In the genomic region with DNA sequence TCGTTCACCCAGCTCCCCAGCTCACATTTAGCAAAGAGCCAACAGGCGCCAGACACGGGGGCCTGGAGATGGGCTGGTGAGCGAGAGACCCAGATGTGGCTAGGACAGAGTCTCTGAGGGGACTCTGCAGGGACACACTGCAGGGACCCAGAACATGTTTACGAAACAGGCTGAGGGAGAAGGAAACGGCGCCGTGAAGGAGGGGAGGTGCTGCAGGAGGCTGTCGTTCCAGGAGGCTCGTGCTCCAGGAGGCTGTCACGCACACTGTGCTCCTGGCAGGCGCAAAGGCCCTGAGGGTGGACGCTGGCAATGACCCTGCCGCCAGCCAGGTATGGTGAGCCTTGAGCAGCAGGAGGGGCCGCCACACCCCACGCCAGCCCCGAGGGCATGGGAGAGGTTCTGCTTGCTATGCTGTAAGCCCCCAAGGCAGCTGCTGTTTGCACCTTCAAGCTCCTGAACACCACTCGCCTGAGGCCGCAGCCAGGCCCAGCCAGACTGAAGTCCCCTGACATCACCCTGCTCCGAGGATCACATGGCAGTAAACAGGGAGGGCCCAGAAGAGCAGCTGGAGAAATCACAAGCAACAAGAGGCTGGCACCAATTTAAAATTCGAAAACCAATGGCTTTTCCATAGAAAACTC, we compare ENCODE assay signal across 11 cellular contexts. TPM values are rescaled to one million over a fixed set of nuclear protein-coding genes. Genes with fewer than 3 reads are reported as not detected.
A peak's percentile ranks its signal among the peaks of the same experiment; 100 is the strongest.
DNase-seq lines count a peak whose midpoint lies in the region; ATAC-seq and TF ChIP-seq lines count a peak whose summit lies in the region.
"Had no signal": no experiment of that assay in that cellular context is flagged by ENCODE, and none has a peak within 500 bp of the region (broad histone marks: within the 10 kb centered on the region; RNA-seq: fewer than 3 reads in every experiment).

No MANE protein-coding gene starts in this region.

- WGBS in transverse colon (ENCODE audit: low coverage in 1 of 2), 2 donors, result 66 to 86% methylated on average over 1 to 20 of the region's 21 CpGs

- no peak for TF ChIP-seq CTCF in transverse colon (IDR thresholded peaks at IDR 0.05)

- no peak for TF ChIP-seq POLR2A in transverse colon (IDR thresholded peaks at IDR 0.05)

- H3K36me3 ChIP-seq in transverse colon, result no peaks in the 10 kb centered on the region

- intact Hi-C loops in activated naive CD4-positive, alpha-beta T cell treated with anti-CD3 and anti-CD28 coated beads for 36 hours (cut with micrococcal nuclease), result no loop called here
- intact Hi-C loops in transverse colon (cut with DNase I; ENCODE audit: low total_unique reads), result loop anchor here (5.0 kb wide), 1 partner anchor 510 kb away; no protein-coding TSS in a partner anchor

- H3K36me3 Mint-ChIP-seq in activated naive CD4-positive, alpha-beta T cell treated with anti-CD3 and anti-CD28 coated beads for 36 hours (ENCODE audit: low read depth), result no peaks in the 10 kb centered on the region
- peaks cover 31% of the 10 kb centered on the region for H3K36me3 Mint-ChIP-seq in central memory CD8-positive, alpha-beta T cell (ENCODE audit: insufficient read depth)

- ATAC-seq in central memory CD8-positive, alpha-beta T cell (replicated peaks; ENCODE audit: extremely low read depth, poor library complexity, severe bottlenecking), result no peak
- no peak for ATAC-seq in HG02678 (IDR thresholded peaks at IDR 0.05; ENCODE audit: unreplicated experiment)
- ATAC-seq: K562 had no signal

- H3K27ac Mint-ChIP-seq in activated naive CD4-positive, alpha-beta T cell treated with anti-CD3 and anti-CD28 coated beads for 36 hours, result no peak overlapping the region
- H3K27ac Mint-ChIP-seq in central memory CD8-positive, alpha-beta T cell (ENCODE audit: low read depth), result peak overlapping the region; percentile 97

- no peaks in the 10 kb centered on the region for H3K9me3 ChIP-seq in transverse colon

- no peaks in the 10 kb centered on the region for H3K27me3 ChIP-seq in transverse colon

- peaks cover 32 to 65% (median 52%) of the 10 kb centered on the region in 4 donors for H3K4me1 ChIP-seq in transverse colon

- H3K9me3 Mint-ChIP-seq in activated naive CD4-positive, alpha-beta T cell treated with anti-CD3 and anti-CD28 coated beads for 36 hours, result no peaks in the 10 kb centered on the region
- no peaks in the 10 kb centered on the region for H3K9me3 Mint-ChIP-seq in central memory CD8-positive, alpha-beta T cell

- H3K27me3 Mint-ChIP-seq in activated naive CD4-positive, alpha-beta T cell treated with anti-CD3 and anti-CD28 coated beads for 36 hours (ENCODE audit: low read depth), result no peaks in the 10 kb centered on the region
- no peaks in the 10 kb centered on the region for H3K27me3 Mint-ChIP-seq in central memory CD8-positive, alpha-beta T cell

- DNase-seq in activated naive CD4-positive, alpha-beta T cell treated with anti-CD3 and anti-CD28 coated beads, Interleukin-2, amount 50 U/mL, for 16 hours, result peak; percentile 4
- no peak for DNase-seq in activated naive CD4-positive, alpha-beta T cell treated with anti-CD3 and anti-CD28 coated beads for 36 hours
- no peak for DNase-seq in central memory CD8-positive, alpha-beta T cell (ENCODE audit: low spot score in 2 of 2)
- peak; percentile 73 for DNase-seq in midbrain (lab: John Stamatoyannopoulos, UW)
- peak; percentile 49 for DNase-seq in transverse colon
- no peak for DNase-seq in COR-L47 (lab: John Stamatoyannopoulos, UW)
- DNase-seq in HuH-7 (ENCODE audit: low spot score), result no peak

- H3K4me3 Mint-ChIP-seq in activated naive CD4-positive, alpha-beta T cell treated with anti-CD3 and anti-CD28 coated beads for 36 hours, result no peak overlapping the region
- H3K4me3 Mint-ChIP-seq in central memory CD8-positive, alpha-beta T cell, result no peak overlapping the region

- CTCF ChIA-PET in activated naive CD4-positive, alpha-beta T cell treated with anti-CD3 and anti-CD28 coated beads for 36 hours (lab: Charles Lee), result no interaction called here

- H3K27ac ChIP-seq in transverse colon, result peak overlapping the region; percentile 89 to 93 (median 90)

- H3K4me3 ChIP-seq in transverse colon, result no peak overlapping the region
- H3K4me3 ChIP-seq: K562 had no signal

- no peak for TF ChIP-seq EP300 in transverse colon (IDR thresholded peaks at IDR 0.05; ENCODE audit: low read depth)

- in situ Hi-C loops in transverse colon (cut with MboI; ENCODE audit: low pct_ligation_motif_present in 1 of 4, low pct_unique_long_range_greater_than_20kb in 1 of 4, low sequenced_read_pairs in 3 of 4), result no loop called here

- peaks cover 34% of the 10 kb centered on the region for H3K4me1 Mint-ChIP-seq in activated naive CD4-positive, alpha-beta T cell treated with anti-CD3 and anti-CD28 coated beads for 36 hours (ENCODE audit: low read depth)
- peaks cover 53% of the 10 kb centered on the region for H3K4me1 Mint-ChIP-seq in central memory CD8-positive, alpha-beta T cell

RNA-seq across cellular contexts. Expression of gene ADAP1, which starts 27.3 kb away (rescaled TPM):
- total RNA-seq in activated naive CD4-positive, alpha-beta T cell treated with anti-CD3 and anti-CD28 coated beads for 36 hours, result 1 to 10 TPM; 8.0 to 9.9 TPM
- 100 to 1,000 TPM in 3 of 4 donors, 10 to 100 TPM in 1; 84.9 to 360 (median 169) TPM for total RNA-seq in transverse colon

RNA-seq across cellular contexts. Expression of gene COX19, which starts 48.2 kb away (rescaled TPM):
- total RNA-seq in activated naive CD4-positive, alpha-beta T cell treated with anti-CD3 and anti-CD28 coated beads for 36 hours, result 10 to 100 TPM; 12.6 to 15.2 TPM
- total RNA-seq in transverse colon, result 10 to 100 TPM in 3 of 4 donors, 1 to 10 TPM in 1; 8.6 to 30.2 (median 16.9) TPM

RNA-seq across cellular contexts. Expression of gene GET4, which starts 50.8 kb away (rescaled TPM):
- total RNA-seq in activated naive CD4-positive, alpha-beta T cell treated with anti-CD3 and anti-CD28 coated beads for 36 hours, result 10 to 100 TPM; 19.3 to 20.2 TPM
- 100 to 1,000 TPM in 2 of 4 donors, 10 to 100 TPM in 2; 49.4 to 116 (median 85.2) TPM for total RNA-seq in transverse colon

RNA-seq across cellular contexts. Expression of gene CYP2W1, which starts 55.8 kb away (rescaled TPM):
- total RNA-seq in activated naive CD4-positive, alpha-beta T cell treated with anti-CD3 and anti-CD28 coated beads for 36 hours, result not detected
- under 1 TPM in 2 of 4 donors, not detected in 2; 0.41 to 0.95 TPM for total RNA-seq in transverse colon
- total RNA-seq: K562, mononuclear cell, RPMI7951 had no signal

Comparison
In these comparisons a context has a peak if more than half of its experiments do, and no peak if none do; other contexts are left out.
1. DNase-seq: peak in activated naive CD4-positive, alpha-beta T cell treated with anti-CD3 and anti-CD28 coated beads, Interleukin-2, amount 50 U/mL, for 16 hours (single experiment), midbrain (single experiment) and transverse colon (single experiment); none in activated naive CD4-positive, alpha-beta T cell treated with anti-CD3 and anti-CD28 coated beads for 36 hours (single experiment), central memory CD8-positive, alpha-beta T cell (0 of 2), COR-L47 (single experiment) and HuH-7 (single experiment).
2. RNA of gene ADAP1, which starts 27.3 kb away (total RNA-seq): 84.9 to 360 TPM in transverse colon; 8.0 to 9.9 TPM in activated naive CD4-positive, alpha-beta T cell treated with anti-CD3 and anti-CD28 coated beads for 36 hours; every median in the first group is over 4 times any median in the second.